27 cellular contexts compared by ENCODE assay signal in genomic region chr1:223494926-223495645, GRCh38.
"Had no signal": no experiment of that assay in that cellular context is flagged by ENCODE, and none has a peak within 500 bp of the region (broad histone marks: within the 10 kb centered on the region; RNA-seq: fewer than 3 reads in every experiment).

No MANE protein-coding gene starts in this region.

- H3K27me3 ChIP-seq: ovary, stomach, testis, thyroid gland, transverse colon, upper lobe of left lung, vagina had no signal

- H3K36me3 ChIP-seq: lower lobe of right lung, ovary, prostate gland, stomach, thyroid gland, transverse colon, upper lobe of left lung, vagina had no signal

- H3K9me3 ChIP-seq: lower lobe of right lung, ovary, prostate gland, stomach, testis, thyroid gland, transverse colon, upper lobe of left lung, vagina had no signal

- DNase-seq: hippocampal formation; kidney glomerular epithelial cell; left cardiac atrium; lower lobe of right lung; mammary epithelial cell; mesenchymal stem cell; naive B cell; natural killer cell; ovary; retina; right cardiac atrium; stimulated activated CD4-positive, alpha-beta T cell treated with anti-CD3 and anti-CD28 coated beads, Interleukin-12 subunit alpha, Interleukin-12 subunit beta, amount 100 ng/mL, for 4 hours; stimulated activated CD4-positive, alpha-beta T cell treated with anti-CD3 and anti-CD28 coated beads, Interleukin-15, amount 100 ng/mL, for 24 hours; stimulated activated CD4-positive, alpha-beta T cell treated with anti-CD3 and anti-CD28 coated beads, Interleukin-2, amount 100 ng/mL, for 24 hours; stimulated activated CD4-positive, alpha-beta T cell treated with anti-CD3 and anti-CD28 coated beads, Interleukin-4, amount 100 ng/mL, for 1 hour; stimulated activated naive B cell treated with anti-CD40 and anti-IgM and Interleukin-4, amounts not matched to agents 10 μg/mL and 1 μg/mL and 100 μg/mL, for 72 hours; stimulated activated naive CD8-positive, alpha-beta T cell treated with anti-CD3 and anti-CD28 coated beads, Interleukin-15, Interleukin-2, amounts not matched to agents 100 U/mL and 50 U/mL, for 24 hours; stomach; testis; thyroid gland; transverse colon; upper lobe of left lung had no signal

- H3K4me3 ChIP-seq: lower lobe of right lung, ovary, prostate gland, skin epidermis, stomach, testis, thyroid gland, transverse colon, upper lobe of left lung, vagina had no signal

- H3K4me1 ChIP-seq: prostate gland, testis, transverse colon, vagina had no signal

- ATAC-seq: left cardiac atrium; left lobe of liver; natural killer cell; right cardiac atrium; sciatic nerve; stimulated activated naive B cell treated with anti-CD40 and anti-IgM and Interleukin-4, amounts not matched to agents 10 μg/mL and 1 μg/mL and 100 μg/mL, for 72 hours; stimulated activated naive CD8-positive, alpha-beta T cell treated with anti-CD3 and anti-CD28 coated beads, Interleukin-15, Interleukin-2, amounts not matched to agents 100 U/mL and 50 U/mL, for 24 hours had no signal

- H3K27ac ChIP-seq: lower lobe of right lung, ovary, prostate gland, skin epidermis, stomach, testis, thyroid gland, transverse colon, vagina had no signal
